Comparison of ENCODE assay signal across 8 cellular contexts in genomic region chr19:18118420-18119242, GRCh38. TPM values are rescaled to one million over a fixed set of nuclear protein-coding genes. Genes with fewer than 3 reads are reported as not detected.
DNase-seq lines count a peak whose midpoint lies in the region; ATAC-seq, FAIRE-seq and TF ChIP-seq lines count a peak whose summit lies in the region.

No MANE protein-coding gene starts in this region.

- H3K9ac ChIP-seq in K562 (ENCODE audit: insufficient read depth in 1 of 2, low read depth in 2 of 2, low read length in 2 of 2), result peak overlapping the region; percentile 80 to 91

- no peak for TF ChIP-seq POLR2A in K562 (conservative IDR thresholded peaks at IDR 0.05)
- TF ChIP-seq POLR2A in uterus (IDR thresholded peaks at IDR 0.05), result no peak

- H3K9me1 ChIP-seq in K562 (ENCODE audit: control insufficient read depth, insufficient read depth, low read length), result no peaks in the 10 kb centered on the region

- no peaks in the 10 kb centered on the region for H3K9me3 Mint-ChIP-seq in memory B cell

- FAIRE-seq in K562 (lab: Jason Lieb, UNC), result peak; percentile 57

- peak overlapping the region; percentile 64 for H3K4me3 ChIP-seq in cardiac muscle cell
- H3K4me3 ChIP-seq in K562, result peak overlapping the region; percentile 82
- peak overlapping the region; percentile 53 to 77 for H3K4me3 ChIP-seq in uterus

- in situ Hi-C loops in K562 (cut with MboI), result no loop called here

- H3K4me1 ChIP-seq in cardiac muscle cell (ENCODE audit: low read depth) (no peaks in the 10 kb centered on the region), K562 (replicated peaks in 1 of 2; ENCODE audit: control insufficient read depth in 2 of 2, insufficient read depth in 2 of 2, low read length in 2 of 2) (peaks cover 13 to 33% of the 10 kb centered on the region in 2 experiments; a peak in 4 of 5 replicates), uterus (peaks cover 0 to 9% of the 10 kb centered on the region in 2 donors)

- peaks cover 14% of the 10 kb centered on the region; the same call in 2 of the 3 replicates for H3K79me2 ChIP-seq in K562 (ENCODE audit: control insufficient read depth, insufficient read depth, low read length)

- peak overlapping the region; percentile 85 for H3K4me2 ChIP-seq in K562 (ENCODE audit: insufficient read depth, low read length)

- H3K27me3 Mint-ChIP-seq in memory B cell, result no peaks in the 10 kb centered on the region

- TF ChIP-seq EP300 in K562 (IDR thresholded peaks at IDR 0.05; ENCODE audit: low read length), result no peak

- H3K9me3 ChIP-seq in cardiac muscle cell (ENCODE audit: low read depth) (no peaks in the 10 kb centered on the region), K562 (replicated peaks; ENCODE audit: control insufficient read depth, insufficient read depth, low read depth, low read length) (no peaks in the 10 kb centered on the region), uterus (no peaks in the 10 kb centered on the region)

- ATAC-seq in left cardiac atrium (no peak), K562 (no peak), memory B cell (ENCODE audit: low read depth) (peak; percentile 2)

- DNase-seq in cardiac muscle cell (ENCODE audit: low read depth in 1 of 2, low spot score in 1 of 2) (no peak), left cardiac atrium (no peak), K562 (ENCODE audit: extremely low read depth in 1 of 4, low spot score in 3 of 4) (peak in 1 of 4 experiments; percentile 11), memory B cell (ENCODE audit: low spot score in 2 of 2) (no peak), uterus (no peak), HT-29 (ENCODE audit: low spot score) (no peak), NCI-H2029 treated with DMSO at 0.1 percent for 48 hours (lab: John Stamatoyannopoulos, UW) (no peak)
- DNase-seq in activated effector memory CD4-positive, alpha-beta T cell treated with anti-CD3 and anti-CD28 coated beads, Interleukin-2, amount 50 U/mL, for 16 hours, result no peak

- H3K36me3 ChIP-seq in cardiac muscle cell, result no peaks in the 10 kb centered on the region
- peaks cover 25% of the 10 kb centered on the region; the same call in 2 of the 3 replicates for H3K36me3 ChIP-seq in K562 (ENCODE audit: control insufficient read depth, insufficient read depth, low read length)
- no peaks in the 10 kb centered on the region for H3K36me3 ChIP-seq in uterus

- H3K27me3 ChIP-seq in cardiac muscle cell, result no peaks in the 10 kb centered on the region
- no peaks in the 10 kb centered on the region for H3K27me3 ChIP-seq in K562 (ENCODE audit: control insufficient read depth in 2 of 2, insufficient read depth in 2 of 2, low read length in 2 of 2)
- no peaks in the 10 kb centered on the region for H3K27me3 ChIP-seq in uterus

- intact Hi-C loops in left cardiac atrium (cut with DNase I), result loop anchor here (5.0 to 10.0 kb wide), 2 partner anchors 34 to 46 kb away; partner anchors contain the start of gene PIK3R2 (in 1 of the 2)
- intact Hi-C loops in K562 (cut with micrococcal nuclease), result loop anchor here (10.0 kb wide), 1 partner anchor 206 kb away; the partner anchor contains the start of gene LSM4
- intact Hi-C loops in uterus (cut with DNase I; ENCODE audit: low total_unique reads), result loop anchor here (5.0 to 10.0 kb wide), 2 partner anchors 44 to 126 kb away; no protein-coding TSS in a partner anchor

- no peaks in the 10 kb centered on the region for H4K20me1 ChIP-seq in K562 (replicated peaks; ENCODE audit: control insufficient read depth, insufficient read depth, low read length)

- TF ChIP-seq CTCF in cardiac muscle cell (IDR thresholded peaks at IDR 0.05; ENCODE audit: low read depth, low read length) (no peak), K562 (IDR thresholded peaks at IDR 0.05 in 2 of 3, conservative IDR thresholded peaks at IDR 0.05 in 1 of 3; ENCODE audit: insufficient read depth in 2 of 3, low read depth in 1 of 3, low read length in 3 of 3) (no peak), uterus (IDR thresholded peaks at IDR 0.05) (no peak)

- POLR2A ChIA-PET in K562 (lab: Yijun Ruan, JAX), result interaction anchor here (0.6 to 1.3 kb wide), 3 partner anchors 9 to 33 kb away, joined by 3 to 5 read pairs (median 3); no protein-coding TSS in a partner anchor

- peak overlapping the region; percentile 71 for H3K27ac Mint-ChIP-seq in memory B cell

- H3K4me3 Mint-ChIP-seq in memory B cell, result peak overlapping the region; percentile 88

- TF ChIP-seq RAD21 in K562 (CRISPR knock-in tag; conservative IDR thresholded peaks at IDR 0.05 in 1 of 2, IDR thresholded peaks at IDR 0.05 in 1 of 2), result no peak

- peaks cover 36% of the 10 kb centered on the region for H3K4me1 Mint-ChIP-seq in memory B cell

- no peak overlapping the region for H3K27ac ChIP-seq in cardiac muscle cell
- H3K27ac ChIP-seq in K562 (ENCODE audit: extremely low read depth, low read depth, low read length), result peak overlapping the region; percentile 76
- peak overlapping the region; percentile 56 to 79 for H3K27ac ChIP-seq in uterus

- peaks cover 19% of the 10 kb centered on the region for H3K36me3 Mint-ChIP-seq in memory B cell

- CTCF ChIA-PET in K562 (lab: Yijun Ruan, JAX; ENCODE audit: low intra/inter-chr PET ratio), result interaction anchor here (0.6 kb wide), 1 partner anchor 130 kb away, joined by 3 read pairs; no protein-coding TSS in a partner anchor

- BruUV-seq in K562 (replicated peaks; lab: Mats Ljungman, UMichigan), result TSS peak; percentile 54

- H2AFZ ChIP-seq in K562 (ENCODE audit: low read depth, low read length), result peak overlapping the region; percentile 75

- WGBS in K562 (ENCODE audit: insufficient coverage, low coverage, missing lambda C conversion rate), result 32% methylated on average over 17 of the region's 19 CpGs

RNA-seq across cellular contexts. Expression of gene MAST3, which starts 21.1 kb away (rescaled TPM):
- 6.6 and 8.1 TPM in 2 replicates for total RNA-seq in cardiac muscle cell
- polyA plus RNA-seq in cardiac muscle cell, result 5.5 and 8.4 TPM in 2 replicates
- total RNA-seq in left cardiac atrium, result 1 to 10 TPM; 5.5 to 7.9 TPM
- 13.6 and 45.1 TPM in 2 replicates for total RNA-seq in K562 (2011; cell fraction: chromatin; rRNA removed; ENCODE audit: low replicate concordance)
- total RNA-seq in K562 (2011; cell fraction: nucleolus; rRNA removed), result 19.7 and 22.0 TPM in 2 replicates
- total RNA-seq in K562 (2011; cell fraction: nucleoplasm; rRNA removed), result 15.4 and 16.2 TPM in 2 replicates
- total RNA-seq in K562 (2014; rRNA removed), result 2.4 and 3.4 TPM in 2 replicates
- total RNA-seq in K562 (2014; rRNA removed; fragmentation: Illumina TruSeq; extraction: Trizol), result 0.99 and 1.3 TPM in 2 replicates
- total RNA-seq in K562 (2015; rRNA removed; fragmentation: Illumina TruSeq; extraction: Trizol), result 1.7 and 2.0 TPM in 2 replicates
- 9.9 and 11.8 TPM in 2 replicates for total RNA-seq in K562 (2021)
- 1.5 and 2.9 TPM in 2 replicates for polyA plus RNA-seq in K562 (2011; rRNA removed)
- polyA plus RNA-seq in K562 (2011; cell fraction: cytosol; rRNA removed), result 1.7 and 2.2 TPM in 2 replicates
- 8.8 and 12.1 TPM in 2 replicates for polyA plus RNA-seq in K562 (2011; cell fraction: nucleus; rRNA removed)
- 4.2 and 5.1 TPM in 2 replicates for polyA plus RNA-seq in K562 (2012)
- polyA plus RNA-seq in K562 (2014; fragmentation: Illumina TruSeq; extraction: Trizol), result 3.4 and 4.2 TPM in 2 replicates
- polyA plus RNA-seq in K562 (2014; fragmentation: Nextera tagmentation; extraction: Ambion mirVana), result 1 to 10 TPM in 1 of 2 experiments, under 1 TPM in 1; 0.94 to 2.5 TPM
- polyA plus RNA-seq in K562 (2014; rRNA removed), result 3.4 and 3.7 TPM in 2 replicates
- polyA minus RNA-seq in K562 (2011; rRNA and poly(A)+ RNA removed), result 2.1 and 2.3 TPM in 2 replicates
- polyA minus RNA-seq in K562 (2011; cell fraction: cytosol; rRNA and poly(A)+ RNA removed), result 5.7 and 6.8 TPM in 2 replicates
- polyA minus RNA-seq in K562 (2011; cell fraction: nucleus; rRNA and poly(A)+ RNA removed), result 6.5 and 6.8 TPM in 2 replicates
- total RNA-seq in uterus, result 10 to 100 TPM in 1 of 4 donors, 1 to 10 TPM in 2, under 1 TPM in 1; 0.59 to 22.5 (median 3.8) TPM
- total RNA-seq in HT-29 (2014; rRNA removed; shearing (Covaris generic)), result 8.6 and 13.8 TPM in 2 replicates

RNA-seq across cellular contexts. Expression of gene IL12RB1, which starts 31.9 kb away (rescaled TPM):
- total RNA-seq in cardiac muscle cell (not detected in 2 replicates), left cardiac atrium (1 to 10 TPM; 1.2 to 1.6 TPM), K562 (2014; rRNA removed) (not detected in 2 replicates), K562 (2014; rRNA removed; fragmentation: Illumina TruSeq; extraction: Trizol) (not detected in 2 replicates), K562 (2015; rRNA removed; fragmentation: Illumina TruSeq; extraction: Trizol) (not detected in 2 replicates), K562 (2021) (0.07 and 0.09 TPM in 2 replicates), uterus (1 to 10 TPM in 1 of 4 donors, under 1 TPM in 2, not detected in 1; 0.41 to 6.5 (median 0.61) TPM)
- polyA plus RNA-seq in cardiac muscle cell (not detected in 2 replicates), K562 (2011; rRNA removed) (0.07 TPM in 1 of 2 replicates, not detected in the other), K562 (2014; fragmentation: Illumina TruSeq; extraction: Trizol) (not detected in 2 replicates), K562 (2014; fragmentation: Nextera tagmentation; extraction: Ambion mirVana) (under 1 TPM in 1 of 2 experiments, not detected in 1; 0.04 TPM), K562 (2014; rRNA removed) (0.05 TPM in 1 of 2 replicates, not detected in the other)
- total RNA-seq in K562 (2011; cell fraction: chromatin; rRNA removed; ENCODE audit: low replicate concordance), result not detected in 2 replicates
- not detected in 2 replicates for total RNA-seq in K562 (2011; cell fraction: nucleolus; rRNA removed)
- total RNA-seq in K562 (2011; cell fraction: nucleoplasm; rRNA removed), result not detected in 2 replicates
- polyA plus RNA-seq in K562 (2011; cell fraction: cytosol; rRNA removed), result 0.30 TPM in 1 of 2 replicates, not detected in the other
- polyA plus RNA-seq in K562 (2011; cell fraction: nucleus; rRNA removed), result 0.09 TPM in 1 of 2 replicates, not detected in the other
- 0.09 and 0.10 TPM in 2 replicates for polyA plus RNA-seq in K562 (2012)
- not detected in 2 replicates for polyA minus RNA-seq in K562 (2011; rRNA and poly(A)+ RNA removed)
- polyA minus RNA-seq in K562 (2011; cell fraction: cytosol; rRNA and poly(A)+ RNA removed), result not detected in 2 replicates
- not detected in 2 replicates for polyA minus RNA-seq in K562 (2011; cell fraction: nucleus; rRNA and poly(A)+ RNA removed)
- not detected in 2 replicates for total RNA-seq in HT-29 (2014; rRNA removed; shearing (Covaris generic))

RNA-seq across cellular contexts. Expression of gene PIK3R2, which starts 34.3 kb away (rescaled TPM):
- total RNA-seq in cardiac muscle cell, result 64.7 and 72.0 TPM in 2 replicates
- 48.5 and 53.8 TPM in 2 replicates for polyA plus RNA-seq in cardiac muscle cell
- total RNA-seq in left cardiac atrium, result 10 to 100 TPM; 22.1 to 24.5 TPM
- total RNA-seq in K562 (2011; cell fraction: chromatin; rRNA removed; ENCODE audit: low replicate concordance), result 17.4 and 45.8 TPM in 2 replicates
- total RNA-seq in K562 (2011; cell fraction: nucleolus; rRNA removed), result 15.9 and 22.2 TPM in 2 replicates
- 10.8 and 13.3 TPM in 2 replicates for total RNA-seq in K562 (2011; cell fraction: nucleoplasm; rRNA removed)
- total RNA-seq in K562 (2014; rRNA removed), result 10.8 and 15.3 TPM in 2 replicates
- total RNA-seq in K562 (2014; rRNA removed; fragmentation: Illumina TruSeq; extraction: Trizol), result 3.3 and 4.7 TPM in 2 replicates
- total RNA-seq in K562 (2015; rRNA removed; fragmentation: Illumina TruSeq; extraction: Trizol), result 6.6 and 6.8 TPM in 2 replicates
- 37.9 and 41.2 TPM in 2 replicates for total RNA-seq in K562 (2021)
- 5.3 and 7.8 TPM in 2 replicates for polyA plus RNA-seq in K562 (2011; rRNA removed)
- polyA plus RNA-seq in K562 (2011; cell fraction: cytosol; rRNA removed), result 5.8 and 9.6 TPM in 2 replicates
- 15.7 and 21.7 TPM in 2 replicates for polyA plus RNA-seq in K562 (2011; cell fraction: nucleus; rRNA removed)
- 16.2 and 18.1 TPM in 2 replicates for polyA plus RNA-seq in K562 (2012)
- 1.5 and 1.6 TPM in 2 replicates for polyA plus RNA-seq in K562 (2014; fragmentation: Illumina TruSeq; extraction: Trizol)
- under 1 TPM; 0.39 to 0.65 TPM for polyA plus RNA-seq in K562 (2014; fragmentation: Nextera tagmentation; extraction: Ambion mirVana)
- 6.1 and 14.0 TPM in 2 replicates for polyA plus RNA-seq in K562 (2014; rRNA removed)
- 4.9 and 5.2 TPM in 2 replicates for polyA minus RNA-seq in K562 (2011; rRNA and poly(A)+ RNA removed)
- polyA minus RNA-seq in K562 (2011; cell fraction: cytosol; rRNA and poly(A)+ RNA removed), result 19.0 and 26.3 TPM in 2 replicates
- 5.9 and 12.0 TPM in 2 replicates for polyA minus RNA-seq in K562 (2011; cell fraction: nucleus; rRNA and poly(A)+ RNA removed)
- 10 to 100 TPM; 17.2 to 39.4 (median 29.7) TPM for total RNA-seq in uterus
- total RNA-seq in HT-29 (2014; rRNA removed; shearing (Covaris generic)), result 26.4 and 37.7 TPM in 2 replicates

RNA-seq across cellular contexts. Expression of gene IFI30, which starts 55.0 kb away (rescaled TPM):
- total RNA-seq in cardiac muscle cell, result 0.98 and 1.4 TPM in 2 replicates
- polyA plus RNA-seq in cardiac muscle cell, result 1.0 TPM in 1 of 2 replicates, not detected in the other
- 10 to 100 TPM; 43.7 to 68.9 TPM for total RNA-seq in left cardiac atrium
- total RNA-seq in K562 (2011; cell fraction: chromatin; rRNA removed; ENCODE audit: low replicate concordance), result 38.5 and 88.6 TPM in 2 replicates
- 187 and 195 TPM in 2 replicates for total RNA-seq in K562 (2011; cell fraction: nucleolus; rRNA removed)
- total RNA-seq in K562 (2011; cell fraction: nucleoplasm; rRNA removed), result 104 and 132 TPM in 2 replicates
- 109 and 168 TPM in 2 replicates for total RNA-seq in K562 (2014; rRNA removed)
- total RNA-seq in K562 (2014; rRNA removed; fragmentation: Illumina TruSeq; extraction: Trizol), result 56.6 and 63.7 TPM in 2 replicates
- total RNA-seq in K562 (2015; rRNA removed; fragmentation: Illumina TruSeq; extraction: Trizol), result 74.3 and 78.9 TPM in 2 replicates
- total RNA-seq in K562 (2021), result 103 and 119 TPM in 2 replicates
- polyA plus RNA-seq in K562 (2011; rRNA removed), result 68.3 and 111 TPM in 2 replicates
- 119 and 287 TPM in 2 replicates for polyA plus RNA-seq in K562 (2011; cell fraction: cytosol; rRNA removed)
- 39.3 and 70.8 TPM in 2 replicates for polyA plus RNA-seq in K562 (2011; cell fraction: nucleus; rRNA removed)
- 58.1 and 113 TPM in 2 replicates for polyA plus RNA-seq in K562 (2012)
- 108 and 148 TPM in 2 replicates for polyA plus RNA-seq in K562 (2014; fragmentation: Illumina TruSeq; extraction: Trizol)
- 100 to 1,000 TPM; 343 to 430 TPM for polyA plus RNA-seq in K562 (2014; fragmentation: Nextera tagmentation; extraction: Ambion mirVana)
- polyA plus RNA-seq in K562 (2014; rRNA removed), result 129 and 166 TPM in 2 replicates
- 52.6 and 94.8 TPM in 2 replicates for polyA minus RNA-seq in K562 (2011; rRNA and poly(A)+ RNA removed)
- 53.2 and 63.4 TPM in 2 replicates for polyA minus RNA-seq in K562 (2011; cell fraction: cytosol; rRNA and poly(A)+ RNA removed)
- 10.0 and 11.3 TPM in 2 replicates for polyA minus RNA-seq in K562 (2011; cell fraction: nucleus; rRNA and poly(A)+ RNA removed)
- total RNA-seq in uterus, result 10 to 100 TPM in 2 of 4 donors, 1 to 10 TPM in 2; 4.1 to 17.4 (median 11.4) TPM
- 58.9 and 74.6 TPM in 2 replicates for total RNA-seq in HT-29 (2014; rRNA removed; shearing (Covaris generic))
